ENCODE assay signal across 1 cellular context in genomic region chr20:1263853-1264252, GRCh38.
TF ChIP-seq lines count a peak whose summit lies in the region.

No MANE protein-coding gene starts in this region.

TF ChIP-seq in K562, 482 proteins besides CTCF, POLR2A, EP300 and RAD21:
- TF ChIP-seq SOX6 (IDR thresholded peaks at IDR 0.05) (no peak), RNF2 (IDR thresholded peaks at IDR 0.05) (no peak), ZNF384 (IDR thresholded peaks at IDR 0.05; ENCODE audit: low read depth, low read length) (peak; percentile 90), JUND (IDR thresholded peaks at IDR 0.05; ENCODE audit: borderline replicate concordance, low read depth, low read length) (peak; percentile 8; the same call in 1 of the 2 replicates), JUND (tag; IDR thresholded peaks at IDR 0.05; ENCODE audit: borderline replicate concordance, low read depth, low read length) (no peak; the same call in 2 of the 3 replicates), TRIM25 (IDR thresholded peaks at IDR 0.05; ENCODE audit: borderline replicate concordance) (no peak), FOXJ3 (CRISPR knock-in tag; IDR thresholded peaks at IDR 0.05) (no peak), ZNF75A (CRISPR knock-in tag; IDR thresholded peaks at IDR 0.05) (no peak), GABPA (tag; conservative IDR thresholded peaks at IDR 0.05; ENCODE audit: low read depth) (0 out of 2 replicates have a peak, but pooled peaks have one; percentile 36), KLF10 (CRISPR knock-in tag; IDR thresholded peaks at IDR 0.05) (no peak), ZNF143 (CRISPR knock-in tag; IDR thresholded peaks at IDR 0.05) (peak; percentile 62), KAT7 (CRISPR knock-in tag; IDR thresholded peaks at IDR 0.05; ENCODE audit: borderline replicate concordance) (no peak), SRSF3 (IDR thresholded peaks at IDR 0.05; ENCODE audit: insufficient read depth, low read length) (no peak), SREBF2 (CRISPR knock-in tag; IDR thresholded peaks at IDR 0.05) (no peak), PYGO2 (tag; IDR thresholded peaks at IDR 0.05) (no peak), ELK3 (CRISPR knock-in tag; IDR thresholded peaks at IDR 0.05) (no peak), SNIP1 (IDR thresholded peaks at IDR 0.05; ENCODE audit: low read depth) (no peak), HOMEZ (CRISPR knock-in tag; IDR thresholded peaks at IDR 0.05) (no peak), ATF7 (IDR thresholded peaks at IDR 0.05) (0 out of 2 replicates have a peak, but pooled peaks have one; percentile 24), E2F4 (CRISPR knock-in tag; IDR thresholded peaks at IDR 0.05; ENCODE audit: low read depth) (no peak), ZNF778 (CRISPR knock-in tag; IDR thresholded peaks at IDR 0.05) (no peak), ZNF121 (CRISPR knock-in tag; conservative IDR thresholded peaks at IDR 0.05) (no peak), XRCC4 (IDR thresholded peaks at IDR 0.05; ENCODE audit: extremely low read depth, insufficient read depth, insufficient read length) (no peak), ZNF551 (CRISPR knock-in tag; IDR thresholded peaks at IDR 0.05) (no peak), ARHGAP35 (IDR thresholded peaks at IDR 0.05; ENCODE audit: partially characterized antibody) (no peak), ZBTB40 (IDR thresholded peaks at IDR 0.05) (peak; percentile 50; the same call in 1 of the 2 replicates), ZBTB40 (CRISPR knock-in tag; IDR thresholded peaks at IDR 0.05) (no peak), SMARCA4 (IDR thresholded peaks at IDR 0.05) (0 out of 2 replicates have a peak, but pooled peaks have one; percentile 13), ZNF124 (CRISPR knock-in tag; IDR thresholded peaks at IDR 0.05) (no peak), GTF2F1 (IDR thresholded peaks at IDR 0.05; ENCODE audit: low read depth, low read length) (no peak), HCFC1 (IDR thresholded peaks at IDR 0.05; ENCODE audit: low read depth, low read length) (peak; percentile 73), HNRNPLL (IDR thresholded peaks at IDR 0.05; ENCODE audit: low read depth, low read length, poor library complexity, severe bottlenecking) (no peak), TAF1 (IDR thresholded peaks at IDR 0.05; ENCODE audit: control insufficient read depth, extremely low read depth, insufficient read depth, low read length, severe bottlenecking) (no peak), ZNF76 (CRISPR knock-in tag; IDR thresholded peaks at IDR 0.05; ENCODE audit: borderline replicate concordance) (no peak)
